Comparison of ENCODE assay signal across 17 cellular contexts in genomic region chr15:37045859-37046318, GRCh38. TPM values are rescaled to one million over a fixed set of nuclear protein-coding genes. Genes with fewer than 3 reads are reported as not detected.
A peak's percentile ranks its signal among the peaks of the same experiment; 100 is the strongest.
DNase-seq lines count a peak whose midpoint lies in the region; ATAC-seq and TF ChIP-seq lines count a peak whose summit lies in the region.
"Had no signal": no experiment of that assay in that cellular context is flagged by ENCODE, and none has a peak within 500 bp of the region (broad histone marks: within the 10 kb centered on the region; RNA-seq: fewer than 3 reads in every experiment).

No MANE protein-coding gene starts in this region.

- TF ChIP-seq CTCF in right atrium auricular region (IDR thresholded peaks at IDR 0.05), result no peak
- TF ChIP-seq CTCF in brain (conservative IDR thresholded peaks at IDR 0.05), result no peak
- TF ChIP-seq CTCF in upper lobe of right lung (IDR thresholded peaks at IDR 0.05), result no peak

- H3K27ac ChIP-seq in right atrium auricular region (no peak overlapping the region), upper lobe of right lung (no peak overlapping the region)
- H3K27ac ChIP-seq: colonic mucosa, gastrocnemius medialis had no signal

- H3K9me3 Mint-ChIP-seq in brain, result peaks cover 0 to 9% (median 3%) of the 10 kb centered on the region in 5 experiments
- no peaks in the 10 kb centered on the region for H3K9me3 Mint-ChIP-seq in activated naive CD4-positive, alpha-beta T cell treated with anti-CD3 and anti-CD28 coated beads, Interleukin-2, amount 10 ng/mL, durations not matched to agents 7 days and 5 days
- H3K9me3 Mint-ChIP-seq: IgD-negative memory B cell had no signal

- peak overlapping the region; percentile 89 to 98 (median 95) for H3K27ac Mint-ChIP-seq in brain
- no peak overlapping the region for H3K27ac Mint-ChIP-seq in activated naive CD4-positive, alpha-beta T cell treated with anti-CD3 and anti-CD28 coated beads, Interleukin-2, amount 10 ng/mL, durations not matched to agents 7 days and 5 days
- H3K27ac Mint-ChIP-seq: IgD-negative memory B cell, naive B cell had no signal

- no peak for TF ChIP-seq POLR2A in erythroblast (IDR thresholded peaks at IDR 0.05; ENCODE audit: low read length)

- peaks cover 0 to 20% of the 10 kb centered on the region in 2 donors for H3K4me1 ChIP-seq in right atrium auricular region
- peaks cover 7% of the 10 kb centered on the region for H3K4me1 ChIP-seq in upper lobe of right lung
- H3K4me1 ChIP-seq: colonic mucosa, gastrocnemius medialis had no signal

- ATAC-seq in Right ventricle myocardium inferior (peak; percentile 54), upper lobe of right lung (peak; percentile 90)
- no peak for ATAC-seq in stimulated activated naive CD8-positive, alpha-beta T cell treated with anti-CD3 and anti-CD28 coated beads, Interleukin-15, Interleukin-2, amounts not matched to agents 100 U/mL and 50 U/mL, for 24 hours
- ATAC-seq: gastrocnemius medialis, SK-N-SH treated with all-trans-retinoic acid at 6 μM for 48 hours had no signal

- H3K36me3 ChIP-seq in right atrium auricular region, result no peaks in the 10 kb centered on the region
- peaks cover 7% of the 10 kb centered on the region for H3K36me3 ChIP-seq in upper lobe of right lung
- H3K36me3 ChIP-seq: colonic mucosa, gastrocnemius medialis had no signal

- H3K4me1 Mint-ChIP-seq in brain, result peaks cover 51% of the 10 kb centered on the region
- H3K4me1 Mint-ChIP-seq in activated naive CD4-positive, alpha-beta T cell treated with anti-CD3 and anti-CD28 coated beads, Interleukin-2, amount 10 ng/mL, durations not matched to agents 7 days and 5 days, result no peaks in the 10 kb centered on the region
- H3K4me1 Mint-ChIP-seq: IgD-negative memory B cell, naive B cell had no signal

- H3K9me3 ChIP-seq in right atrium auricular region (no peaks in the 10 kb centered on the region), upper lobe of right lung (no peaks in the 10 kb centered on the region)
- H3K9me3 ChIP-seq: colonic mucosa, gastrocnemius medialis had no signal

- peaks cover 7% of the 10 kb centered on the region for H3K27me3 Mint-ChIP-seq in brain
- no peaks in the 10 kb centered on the region for H3K27me3 Mint-ChIP-seq in activated naive CD4-positive, alpha-beta T cell treated with anti-CD3 and anti-CD28 coated beads, Interleukin-2, amount 10 ng/mL, durations not matched to agents 7 days and 5 days

- intact Hi-C loops in Right ventricle myocardium inferior (cut with DNase I) (no loop called here), upper lobe of right lung (cut with DNase I) (no loop called here)

- H3K36me3 Mint-ChIP-seq in brain, result peaks cover 56% of the 10 kb centered on the region
- H3K36me3 Mint-ChIP-seq in activated naive CD4-positive, alpha-beta T cell treated with anti-CD3 and anti-CD28 coated beads, Interleukin-2, amount 10 ng/mL, durations not matched to agents 7 days and 5 days, result no peaks in the 10 kb centered on the region
- H3K36me3 Mint-ChIP-seq: IgD-negative memory B cell, naive B cell had no signal

- DNase-seq in Right ventricle myocardium inferior (ENCODE audit: missing footprints) (no peak), right atrium auricular region (ENCODE audit: low spot score) (no peak), islet precursor cell (peak; percentile 74), upper lobe of right lung (no peak), erythroblast (lab: John Stamatoyannopoulos, UW) (no peak)
- DNase-seq in stimulated activated naive CD8-positive, alpha-beta T cell treated with anti-CD3 and anti-CD28 coated beads, Interleukin-15, Interleukin-2, amounts not matched to agents 100 U/mL and 50 U/mL, for 24 hours, result no peak
- DNase-seq in activated naive CD4-positive, alpha-beta T cell treated with anti-CD3 and anti-CD28 coated beads, Interleukin-2, amount 10 ng/mL, durations not matched to agents 7 days and 5 days, result no peak
- DNase-seq: ACHN; activated CD4-positive, alpha-beta T cell treated with anti-CD3 and anti-CD28 coated beads for 48 hours; activated effector memory CD4-positive, alpha-beta T cell treated with Interleukin-2 at 50 U/mL for 16 hours; colonic mucosa; gastrocnemius medialis; naive B cell; NCI-H226 had no signal

- CTCF ChIA-PET in activated naive CD4-positive, alpha-beta T cell treated with anti-CD3 and anti-CD28 coated beads, Interleukin-2, amount 10 ng/mL, durations not matched to agents 7 days and 5 days (lab: Charles Lee), result no interaction called here

- peak overlapping the region; percentile 75 to 86 (median 84) for H3K4me3 Mint-ChIP-seq in brain
- no peak overlapping the region for H3K4me3 Mint-ChIP-seq in activated naive CD4-positive, alpha-beta T cell treated with anti-CD3 and anti-CD28 coated beads, Interleukin-2, amount 10 ng/mL, durations not matched to agents 7 days and 5 days
- H3K4me3 Mint-ChIP-seq: IgD-negative memory B cell, naive B cell had no signal

- H3K27me3 ChIP-seq in right atrium auricular region (no peaks in the 10 kb centered on the region), upper lobe of right lung (no peaks in the 10 kb centered on the region)
- H3K27me3 ChIP-seq: colonic mucosa, gastrocnemius medialis had no signal

- no peak overlapping the region for H3K4me3 ChIP-seq in right atrium auricular region
- no peak overlapping the region for H3K4me3 ChIP-seq in upper lobe of right lung
- H3K4me3 ChIP-seq: colonic mucosa, gastrocnemius medialis had no signal

RNA-seq across cellular contexts. Expression of gene MEIS2, which starts 54.5 kb away (rescaled TPM):
- 45.4 TPM for total RNA-seq in Right ventricle myocardium inferior
- 10 to 100 TPM; 24.3 to 29.8 TPM for total RNA-seq in right atrium auricular region
- 7.0 TPM for polyA plus RNA-seq in brain (ENCODE audit: insufficient read depth, low read depth, low replicate concordance)
- total RNA-seq in upper lobe of right lung, result 26.7 TPM
- polyA plus RNA-seq: IgD-negative memory B cell had no signal
